ENCODE assay signal across 7 cellular contexts in the genomic region with DNA sequence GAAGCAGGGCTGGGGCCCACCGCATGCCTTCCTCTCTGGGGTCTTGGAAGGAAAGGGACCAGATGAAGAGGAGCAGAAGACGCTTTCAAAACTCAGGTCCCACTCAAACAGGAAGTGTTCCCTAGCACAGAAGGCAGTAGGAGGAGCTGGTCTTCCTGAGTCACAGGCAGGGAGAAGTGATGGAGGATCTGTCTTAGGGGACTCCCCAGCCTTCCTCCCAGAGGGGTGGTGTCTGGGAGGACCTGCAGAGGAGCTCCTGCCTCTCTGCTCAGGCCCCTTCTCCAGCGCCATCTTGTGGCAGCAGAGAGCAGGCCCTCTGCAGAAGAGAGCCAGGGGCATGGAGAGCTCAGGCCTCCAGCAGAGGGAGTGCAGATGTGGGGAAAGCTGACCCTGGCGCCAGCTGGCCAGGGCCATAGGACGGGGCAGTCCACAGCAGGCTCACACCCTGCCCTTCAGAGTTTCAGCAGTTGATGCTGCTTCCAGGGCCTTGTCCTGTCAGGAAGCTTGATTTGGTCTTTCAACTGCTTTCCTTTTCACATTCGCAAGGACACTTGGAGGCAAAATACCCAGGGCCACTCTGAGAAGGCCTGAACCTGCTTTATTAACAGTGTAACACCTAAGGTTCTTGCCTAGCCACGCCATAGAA.
A peak's percentile ranks its signal among the peaks of the same experiment; 100 is the strongest.
DNase-seq lines count a peak whose midpoint lies in the region; FAIRE-seq and TF ChIP-seq lines count a peak whose summit lies in the region.

No MANE protein-coding gene starts in this region.

- H4K20me1 ChIP-seq in MM.1S (ENCODE audit: insufficient read depth, low read length), result no peaks in the 10 kb centered on the region
- no peaks in the 10 kb centered on the region for H4K20me1 ChIP-seq in hepatocyte (ENCODE audit: insufficient read depth, poor library complexity, severe bottlenecking)

- no peaks in the 10 kb centered on the region for H3K9me2 ChIP-seq in MM.1S (replicated peaks; ENCODE audit: insufficient read depth, low read length)
- no peaks in the 10 kb centered on the region for H3K9me2 ChIP-seq in hepatocyte (replicated peaks; ENCODE audit: insufficient read depth)

- H3F3A ChIP-seq in MM.1S (ENCODE audit: insufficient read depth, low read length), result no peaks in the 10 kb centered on the region; the same call in 1 of the 2 replicates

- H3K27ac ChIP-seq in HEK293 (ENCODE audit: extremely low read depth, low read depth, low read length) (no peak overlapping the region), MM.1S (ENCODE audit: low read length) (peak overlapping the region; percentile 28; the same call in 1 of the 2 replicates), hepatocyte (peak overlapping the region; percentile 87), sigmoid colon (peak overlapping the region in 3 of 4 donors; percentile 31 to 45 (median 32))

- peak overlapping the region; percentile 88 for H3K4me2 ChIP-seq in MM.1S (ENCODE audit: low read depth, low read length)
- H3K4me2 ChIP-seq in hepatocyte, result peak overlapping the region; percentile 57

- intact Hi-C loops in sigmoid colon (cut with DNase I), result no loop called here

- POLR2A ChIA-PET in HEK293 (lab: Yijun Ruan, JAX), result interaction anchor here (0.9 to 1.1 kb wide), 3 partner anchors 14 to 158 kb away, joined by 3 read pairs; a partner anchor contains a TSS

- FAIRE-seq in GM12891 (lab: Jason Lieb, UNC), result peak; percentile 96

- H3K79me2 ChIP-seq in MM.1S (ENCODE audit: low read length) (no peaks in the 10 kb centered on the region), hepatocyte (no peaks in the 10 kb centered on the region)

- TF ChIP-seq CTCF in HEK293 (tag by site-specific recombination; IDR thresholded peaks at IDR 0.05), result peak; percentile 77
- TF ChIP-seq CTCF in MM.1S (IDR thresholded peaks at IDR 0.05; ENCODE audit: low read length), result peak; percentile 100
- TF ChIP-seq CTCF in hepatocyte (IDR thresholded peaks at IDR 0.05; ENCODE audit: poor library complexity), result peak; percentile 83
- peak in 3 of 4 experiments; percentile 45 to 65 (median 51) for TF ChIP-seq CTCF in sigmoid colon (IDR thresholded peaks at IDR 0.05)

- H3K9ac ChIP-seq in MM.1S (ENCODE audit: low read length), result peak overlapping the region; percentile 24; the same call in 1 of the 2 replicates

- H3K36me3 ChIP-seq in HEK293 (ENCODE audit: control insufficient read depth in 2 of 2, insufficient read depth in 1 of 2, low read length in 2 of 2), result no peaks in the 10 kb centered on the region
- H3K36me3 ChIP-seq in MM.1S (replicated peaks; ENCODE audit: insufficient read depth, low read length), result no peaks in the 10 kb centered on the region
- H3K36me3 ChIP-seq in hepatocyte (replicated peaks; ENCODE audit: insufficient read depth, low read depth), result no peaks in the 10 kb centered on the region
- no peaks in the 10 kb centered on the region for H3K36me3 ChIP-seq in sigmoid colon

- 59% methylated on average over 7 of the region's 7 CpGs for WGBS in hepatocyte (ENCODE audit: low lambda C conversion rate, missing lambda C conversion rate)
- WGBS in sigmoid colon, 2 donors, result 39 to 47% methylated on average over 7 of the region's 7 CpGs

- no peaks in the 10 kb centered on the region for H3K9me3 ChIP-seq in HEK293 (ENCODE audit: control insufficient read depth, insufficient read depth, low read depth, low read length)
- H3K9me3 ChIP-seq in MM.1S (replicated peaks; ENCODE audit: insufficient read depth, low read length), result no peaks in the 10 kb centered on the region
- no peaks in the 10 kb centered on the region for H3K9me3 ChIP-seq in hepatocyte (ENCODE audit: low read depth)
- no peaks in the 10 kb centered on the region for H3K9me3 ChIP-seq in sigmoid colon

- TF ChIP-seq POLR2A in GM12891 (IDR thresholded peaks at IDR 0.05; ENCODE audit: low read depth, low read length), result 0 out of 2 replicates have a peak, but pooled peaks have one; percentile 43
- TF ChIP-seq POLR2A in sigmoid colon (IDR thresholded peaks at IDR 0.05), result no peak

- no peak overlapping the region for H3K4me3 ChIP-seq in HEK293 (ENCODE audit: low read depth, low read length)
- peak overlapping the region; percentile 44 for H3K4me3 ChIP-seq in MM.1S (ENCODE audit: low read length)
- H3K4me3 ChIP-seq in hepatocyte, result no peak overlapping the region
- H3K4me3 ChIP-seq in sigmoid colon, result no peak overlapping the region

- H2AFZ ChIP-seq in MM.1S (ENCODE audit: low read length) (peak overlapping the region; percentile 97), hepatocyte (peak overlapping the region; percentile 31)

- TF ChIP-seq EP300 in sigmoid colon (IDR thresholded peaks at IDR 0.05), result no peak

- DNase-seq in GM12891 (ENCODE audit: insufficient read length, low spot score) (peak; percentile 50), MM.1S (peak; percentile 90), T-helper 1 cell (peak; percentile 66 to 81 (median 71)), amniotic stem cell (lab: John Stamatoyannopoulos, UW) (peak; percentile 75), hepatocyte (ENCODE audit: low spot score) (peak; percentile 91), sigmoid colon (peak; percentile 88)

- CTCF ChIA-PET in HEK293 (lab: Yijun Ruan, JAX), result interaction anchor here (0.6 to 5.0 kb wide), 71 partner anchors 9 to 1574 kb away, joined by 3 to 87 read pairs (median 6); a partner anchor contains a TSS

- no peaks in the 10 kb centered on the region for H3K4me1 ChIP-seq in HEK293 (ENCODE audit: control insufficient read depth, insufficient read depth, low read length)
- H3K4me1 ChIP-seq in MM.1S (ENCODE audit: low read length), result peaks cover 7% of the 10 kb centered on the region
- H3K4me1 ChIP-seq in hepatocyte (ENCODE audit: insufficient read depth), result peaks cover 7% of the 10 kb centered on the region
- H3K4me1 ChIP-seq in sigmoid colon, result no peaks in the 10 kb centered on the region

- H3K27me3 ChIP-seq in MM.1S (replicated peaks; ENCODE audit: insufficient read depth, low read length) (no peaks in the 10 kb centered on the region), hepatocyte (no peaks in the 10 kb centered on the region), sigmoid colon (no peaks in the 10 kb centered on the region)

TF ChIP-seq in GM12891, 5 proteins besides CTCF, POLR2A, EP300 and RAD21:
- TF ChIP-seq POLR2AphosphoS5 (IDR thresholded peaks at IDR 0.05; ENCODE audit: low read depth, low read length) (no peak), PAX5 (IDR thresholded peaks at IDR 0.05; ENCODE audit: insufficient read depth, low read length, severe bottlenecking) (no peak), SPI1 (IDR thresholded peaks at IDR 0.05; ENCODE audit: low read depth, low read length) (peak; percentile 14; the same call in 1 of the 2 replicates), TAF1 (IDR thresholded peaks at IDR 0.05; ENCODE audit: low read depth, low read length) (no peak), POU2F2 (IDR thresholded peaks at IDR 0.05; ENCODE audit: low read depth, low read length) (peak; percentile 34; the same call in 1 of the 2 replicates)
TF ChIP-seq in GM12891: peak in this region for 2.

TF ChIP-seq in HEK293, 187 proteins besides CTCF, POLR2A, EP300 and RAD21 (continues in another document):
- TF ChIP-seq ZNF843 (tag by site-specific recombination; IDR thresholded peaks at IDR 0.05), result no peak
- TF ChIP-seq, protein P1, sequence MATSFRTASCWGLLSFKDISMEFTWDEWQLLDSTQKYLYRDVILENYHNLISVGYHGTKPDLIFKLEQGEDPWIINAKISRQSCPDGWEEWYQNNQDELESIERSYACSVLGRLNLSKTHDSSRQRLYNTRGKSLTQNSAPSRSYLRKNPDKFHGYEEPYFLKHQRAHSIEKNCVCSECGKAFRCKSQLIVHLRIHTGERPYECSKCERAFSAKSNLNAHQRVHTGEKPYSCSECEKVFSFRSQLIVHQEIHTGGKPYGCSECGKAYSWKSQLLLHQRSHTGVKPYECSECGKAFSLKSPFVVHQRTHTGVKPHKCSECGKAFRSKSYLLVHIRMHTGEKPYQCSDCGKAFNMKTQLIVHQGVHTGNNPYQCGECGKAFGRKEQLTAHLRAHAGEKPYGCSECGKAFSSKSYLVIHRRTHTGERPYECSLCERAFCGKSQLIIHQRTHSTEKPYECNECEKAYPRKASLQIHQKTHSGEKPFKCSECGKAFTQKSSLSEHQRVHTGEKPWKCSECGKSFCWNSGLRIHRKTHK (tag by site-specific recombination; IDR thresholded peaks at IDR 0.05), result no peak
- TF ChIP-seq ZNF664 (tag by site-specific recombination; IDR thresholded peaks at IDR 0.05), result no peak
- no peak for TF ChIP-seq ZNF48 (tag by site-specific recombination; IDR thresholded peaks at IDR 0.05)
- no peak for TF ChIP-seq ZNF132 (tag by site-specific recombination; IDR thresholded peaks at IDR 0.05; ENCODE audit: borderline replicate concordance)
- TF ChIP-seq, protein P2, sequence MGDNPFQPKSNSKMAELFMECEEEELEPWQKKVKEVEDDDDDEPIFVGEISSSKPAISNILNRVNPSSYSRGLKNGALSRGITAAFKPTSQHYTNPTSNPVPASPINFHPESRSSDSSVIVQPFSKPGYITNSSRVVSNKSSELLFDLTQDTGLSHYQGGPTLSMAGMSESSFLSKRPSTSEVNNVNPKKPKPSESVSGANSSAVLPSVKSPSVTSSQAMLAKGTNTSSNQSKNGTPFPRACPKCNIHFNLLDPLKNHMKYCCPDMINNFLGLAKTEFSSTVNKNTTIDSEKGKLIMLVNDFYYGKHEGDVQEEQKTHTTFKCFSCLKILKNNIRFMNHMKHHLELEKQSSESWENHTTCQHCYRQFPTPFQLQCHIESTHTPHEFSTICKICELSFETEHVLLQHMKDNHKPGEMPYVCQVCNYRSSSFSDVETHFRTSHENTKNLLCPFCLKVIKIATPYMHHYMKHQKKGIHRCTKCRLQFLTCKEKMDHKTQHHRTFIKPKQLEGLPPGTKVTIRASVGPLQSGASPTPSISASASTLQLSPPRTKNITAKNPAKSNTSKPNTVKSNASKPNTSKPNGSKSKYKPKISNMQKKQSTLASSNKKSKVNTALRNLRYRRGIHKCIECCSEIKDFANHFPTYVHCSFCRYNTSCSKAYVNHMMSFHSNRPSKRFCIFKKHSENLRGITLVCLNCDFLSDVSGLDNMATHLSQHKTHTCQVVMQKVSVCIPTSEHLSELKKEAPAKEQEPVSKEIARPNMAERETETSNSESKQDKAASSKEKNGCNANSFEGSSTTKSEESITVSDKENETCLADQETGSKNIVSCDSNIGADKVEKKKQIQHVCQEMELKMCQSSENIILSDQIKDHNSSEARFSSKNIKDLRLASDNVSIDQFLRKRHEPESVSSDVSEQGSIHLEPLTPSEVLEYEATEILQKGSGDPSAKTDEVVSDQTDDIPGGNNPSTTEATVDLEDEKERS (tag by site-specific recombination; IDR thresholded peaks at IDR 0.05), result no peak
- no peak for TF ChIP-seq ZNF121 (tag by site-specific recombination; IDR thresholded peaks at IDR 0.05)
